1 cellular context compared by ENCODE assay signal in genomic region chr4:13024147-13025105, GRCh38.
TF ChIP-seq lines count a peak whose summit lies in the region.

No MANE protein-coding gene starts in this region.

TF ChIP-seq in HEK293, 187 proteins besides CTCF, POLR2A, EP300 and RAD21 (continued from another document):
- TF ChIP-seq ZBTB26 (tag by site-specific recombination; optimal IDR thresholded peaks at IDR 0.05): no peak
- TF ChIP-seq ZNF266 (tag by site-specific recombination; IDR thresholded peaks at IDR 0.05; ENCODE audit: low read depth): no peak
